In genomic region chr4:53653484-53654053, GRCh38 we compare ENCODE assay signal across 8 cellular contexts.
A peak's percentile ranks its signal among the peaks of the same experiment; 100 is the strongest.
DNase-seq lines count a peak whose midpoint lies in the region; ATAC-seq, FAIRE-seq and TF ChIP-seq lines count a peak whose summit lies in the region.

No MANE protein-coding gene starts in this region.

- H3K4me3 ChIP-seq in colonic mucosa, result no peak overlapping the region
- no peak overlapping the region for H3K4me3 ChIP-seq in psoas muscle

- FAIRE-seq in frontal cortex (lab: Jason Lieb, UNC), result no peak

- WGBS in psoas muscle, 3 donors, result 24 to 39% (median 31%) methylated on average over 6 of the region's 6 CpGs

- DNase-seq in COR-L47 (lab: John Stamatoyannopoulos, UW), result peak; percentile 68
- DNase-seq in NAMALWA (ENCODE audit: low spot score), result peak; percentile 22
- peak; percentile 59 for DNase-seq in colonic mucosa
- DNase-seq in stimulated activated naive CD8-positive, alpha-beta T cell treated with anti-CD3 and anti-CD28 coated beads, Interleukin-15, amount 100 ng/mL, for 72 hours, result peak; percentile 4 to 14
- DNase-seq in frontal cortex (ENCODE audit: low spot score in 2 of 2), result no peak
- DNase-seq in NCI-H226, result no peak
- no peak for DNase-seq in psoas muscle

- no peaks in the 10 kb centered on the region for H3K36me3 ChIP-seq in colonic mucosa
- no peaks in the 10 kb centered on the region for H3K36me3 ChIP-seq in psoas muscle (ENCODE audit: insufficient read depth in 1 of 2, low read depth in 1 of 2)

- H3K4me1 ChIP-seq in colonic mucosa, result peaks cover 9% of the 10 kb centered on the region
- no peaks in the 10 kb centered on the region for H3K4me1 ChIP-seq in psoas muscle

- peaks cover 15% of the 10 kb centered on the region for H3K4me1 Mint-ChIP-seq in stimulated activated naive CD8-positive, alpha-beta T cell treated with anti-CD3 and anti-CD28 coated beads, Interleukin-15, amount 100 ng/mL, for 72 hours

- H3K27me3 Mint-ChIP-seq in stimulated activated naive CD8-positive, alpha-beta T cell treated with anti-CD3 and anti-CD28 coated beads, Interleukin-15, amount 100 ng/mL, for 72 hours, result peaks cover 39% of the 10 kb centered on the region

- H3K9me3 Mint-ChIP-seq in stimulated activated naive CD8-positive, alpha-beta T cell treated with anti-CD3 and anti-CD28 coated beads, Interleukin-15, amount 100 ng/mL, for 72 hours, result no peaks in the 10 kb centered on the region

- H3K27ac Mint-ChIP-seq in stimulated activated naive CD8-positive, alpha-beta T cell treated with anti-CD3 and anti-CD28 coated beads, Interleukin-15, amount 100 ng/mL, for 72 hours, result peak overlapping the region; percentile 62 to 95

- TF ChIP-seq CTCF in colonic mucosa (IDR thresholded peaks at IDR 0.05), result no peak
- TF ChIP-seq CTCF in psoas muscle (IDR thresholded peaks at IDR 0.05), result no peak

- no peak overlapping the region for H3K9ac ChIP-seq in colonic mucosa (ENCODE audit: low read depth in 2 of 2, low read length in 2 of 2)

- no peak overlapping the region for H3K4me3 Mint-ChIP-seq in stimulated activated naive CD8-positive, alpha-beta T cell treated with anti-CD3 and anti-CD28 coated beads, Interleukin-15, amount 100 ng/mL, for 72 hours

- ATAC-seq in GM19463 (IDR thresholded peaks at IDR 0.05; ENCODE audit: unreplicated experiment) (peak; percentile 81), psoas muscle (no peak)
- ATAC-seq in stimulated activated naive CD8-positive, alpha-beta T cell treated with anti-CD3 and anti-CD28 coated beads, Interleukin-15, amount 100 ng/mL, for 72 hours, result peak; percentile 60

- H3K9me3 ChIP-seq in colonic mucosa (no peaks in the 10 kb centered on the region), psoas muscle (no peaks in the 10 kb centered on the region)

- H3K27ac ChIP-seq in colonic mucosa (peak overlapping the region; percentile 4), psoas muscle (no peak overlapping the region)

- intact Hi-C loops in colonic mucosa (cut with DNase I) (no loop called here), psoas muscle (cut with DNase I) (no loop called here)

- H3K27me3 ChIP-seq in colonic mucosa (no peaks in the 10 kb centered on the region), psoas muscle (ENCODE audit: insufficient read depth in 3 of 3, low read length in 2 of 3) (no peaks in the 10 kb centered on the region)

Comparison
In these comparisons a context has a peak if more than half of its experiments do, and no peak if none do; other contexts are left out.
1. DNase-seq: peak in COR-L47 (single experiment), NAMALWA (single experiment), colonic mucosa (single experiment) and stimulated activated naive CD8-positive, alpha-beta T cell treated with anti-CD3 and anti-CD28 coated beads, Interleukin-15, amount 100 ng/mL, for 72 hours (2 of 2); none in frontal cortex (0 of 2), NCI-H226 (single experiment) and psoas muscle (0 of 2).
2. ATAC-seq: peak in GM19463 (single experiment) and stimulated activated naive CD8-positive, alpha-beta T cell treated with anti-CD3 and anti-CD28 coated beads, Interleukin-15, amount 100 ng/mL, for 72 hours (single experiment); none in psoas muscle (0 of 4).